8 cellular contexts compared by ENCODE assay signal in genomic region chr14:101960225-101960624, GRCh38. TPM values are rescaled to one million over a fixed set of nuclear protein-coding genes. Genes with fewer than 3 reads are reported as not detected.
A peak's percentile ranks its signal among the peaks of the same experiment; 100 is the strongest.
DNase-seq lines count a peak whose midpoint lies in the region; ATAC-seq and TF ChIP-seq lines count a peak whose summit lies in the region.

No MANE protein-coding gene starts in this region.

- ATAC-seq in body of pancreas (no peak), HG02973 (IDR thresholded peaks at IDR 0.05; ENCODE audit: unreplicated experiment) (no peak), HG03457 (IDR thresholded peaks at IDR 0.05; ENCODE audit: unreplicated experiment) (no peak)

- H3K27ac ChIP-seq in body of pancreas (peak overlapping the region in 2 of 4 donors; percentile 0 to 5), suprapubic skin (no peak overlapping the region)

- no peak overlapping the region for H3K27ac Mint-ChIP-seq in osteocyte (ENCODE audit: unreplicated experiment)

- H3K4me1 ChIP-seq in body of pancreas: peaks cover 28% of the 10 kb centered on the region
- peaks cover 10% of the 10 kb centered on the region for H3K4me1 ChIP-seq in suprapubic skin

- H3K9me3 Mint-ChIP-seq in osteocyte (ENCODE audit: unreplicated experiment): no peaks in the 10 kb centered on the region

- H3K36me3 Mint-ChIP-seq in osteocyte (ENCODE audit: unreplicated experiment): no peaks in the 10 kb centered on the region

- no peaks in the 10 kb centered on the region for H3K9me3 ChIP-seq in body of pancreas
- no peaks in the 10 kb centered on the region for H3K9me3 ChIP-seq in suprapubic skin

- peak in 4 of 7 experiments; percentile 23 to 45 (median 31) for TF ChIP-seq CTCF in body of pancreas (IDR thresholded peaks at IDR 0.05)
- peak; percentile 54 for TF ChIP-seq CTCF in osteocyte (IDR thresholded peaks at IDR 0.05)
- TF ChIP-seq CTCF in suprapubic skin (IDR thresholded peaks at IDR 0.05): peak in 1 of 2 donors; percentile 6

- intact Hi-C loops in body of pancreas (cut with DNase I): no loop called here

- no peak for TF ChIP-seq POLR2A in body of pancreas (IDR thresholded peaks at IDR 0.05)
- no peak for TF ChIP-seq POLR2A in suprapubic skin (IDR thresholded peaks at IDR 0.05)

- H3K4me3 ChIP-seq in body of pancreas: no peak overlapping the region
- H3K4me3 ChIP-seq in suprapubic skin: no peak overlapping the region

- H3K36me3 ChIP-seq in body of pancreas (replicated peaks in 1 of 2; ENCODE audit: insufficient read depth in 1 of 2, low read depth in 2 of 2) (no peaks in the 10 kb centered on the region), suprapubic skin (peaks cover 4% of the 10 kb centered on the region)

- no peaks in the 10 kb centered on the region for H3K27me3 ChIP-seq in body of pancreas
- H3K27me3 ChIP-seq in suprapubic skin: no peaks in the 10 kb centered on the region

- H3K4me3 Mint-ChIP-seq in osteocyte (ENCODE audit: unreplicated experiment): no peak overlapping the region

- H3K4me1 Mint-ChIP-seq in osteocyte (ENCODE audit: unreplicated experiment): peaks cover 29% of the 10 kb centered on the region

- 46 to 48% methylated on average over 11 to 13 of the region's 13 CpGs for whole genome bisulfite sequencing in body of pancreas, 2 donors
- WGBS in suprapubic skin: 52% methylated on average over 13 of the region's 13 CpGs

- DNase-seq in DMS53 (lab: John Stamatoyannopoulos, UW) (peak; percentile 48), DMS53 treated with DMSO at 0.1 percent for 48 hours (lab: John Stamatoyannopoulos, UW; ENCODE audit: unreplicated experiment) (no peak), NAMALWA (ENCODE audit: low spot score) (peak; percentile 70), body of pancreas (peak in 1 of 4 donors; percentile 28), osteocyte (ENCODE audit: extremely low spot score, unreplicated experiment) (no peak), suprapubic skin (ENCODE audit: low spot score in 2 of 2) (no peak)

- H3K27me3 Mint-ChIP-seq in osteocyte (ENCODE audit: unreplicated experiment): no peaks in the 10 kb centered on the region

- no peak for TF ChIP-seq EP300 in suprapubic skin (IDR thresholded peaks at IDR 0.05)

RNA-seq across cellular contexts. Expression of gene DYNC1H1, which starts 4.1 kb away (rescaled TPM):
- total RNA-seq in body of pancreas (100 to 1,000 TPM; 171 to 219 TPM), osteocyte (821 and 886 TPM in 2 replicates), suprapubic skin (100 to 1,000 TPM; 556 to 753 (median 634) TPM)

Comparison
In these comparisons a context has a peak if more than half of its experiments do, and no peak if none do; other contexts are left out.
1. DNase-seq: peak in DMS53 (single experiment) and NAMALWA (single experiment); none in DMS53 treated with DMSO at 0.1 percent for 48 hours (single experiment), osteocyte (single experiment) and suprapubic skin (0 of 2).